In genomic region chr11:1077033-1077416, GRCh38 we compare ENCODE assay signal across 15 cellular contexts. TPM values are rescaled to one million over a fixed set of nuclear protein-coding genes. Genes with fewer than 3 reads are reported as not detected.
"Had no signal": no experiment of that assay in that cellular context is flagged by ENCODE, and none has a peak within 500 bp of the region (broad histone marks: within the 10 kb centered on the region; RNA-seq: fewer than 3 reads in every experiment).

No MANE protein-coding gene starts in this region.

- DNase-seq: activated CD4-positive, alpha-beta T cell treated with anti-CD3 and anti-CD28 coated beads for 36 hours; anterior cingulate cortex; esophagus squamous epithelium; foreskin fibroblast; stimulated activated CD4-positive, alpha-beta T cell treated with anti-CD3 and anti-CD28 coated beads, Interleukin-4, amount 100 ng/mL, for 1 hour; stimulated activated CD8-positive, alpha-beta memory T cell treated with anti-CD3 and anti-CD28 coated beads, Interleukin-4, amount 100 ng/mL, for 48 hours; stomach; T-helper 9 cell had no signal

- FAIRE-seq: bronchial epithelial cell had no signal

- H3K27ac ChIP-seq: esophagus squamous epithelium, left lung, stomach, thoracic aorta, uterus had no signal

- H3K4me1 ChIP-seq: uterus had no signal

- H3K27me3 ChIP-seq: uterus had no signal

- H3K4me3 ChIP-seq: esophagus squamous epithelium, left lung, stomach, thoracic aorta, uterus had no signal

- H3K9me3 ChIP-seq: esophagus squamous epithelium, left lung, stomach, thoracic aorta, uterus had no signal

- ATAC-seq: activated CD4-positive, alpha-beta T cell treated with anti-CD3 and anti-CD28 coated beads for 36 hours; left lung had no signal

RNA-seq across cellular contexts. Expression of gene MUC2, which starts 2.4 kb away (rescaled TPM):
- total RNA-seq: activated CD4-positive, alpha-beta T cell treated with anti-CD3 and anti-CD28 coated beads for 36 hours; bronchial epithelial cell; left lung; progenitor cell of endocrine pancreas; SK-MEL-5; thoracic aorta had no signal
- polyA plus RNA-seq: stomach had no signal

RNA-seq across cellular contexts. Expression of gene MUC6, which starts 40.5 kb away (rescaled TPM):
- total RNA-seq: activated CD4-positive, alpha-beta T cell treated with anti-CD3 and anti-CD28 coated beads for 36 hours; bronchial epithelial cell; left lung; mesenteric fat pad; SK-MEL-5 had no signal
